8 cellular contexts compared by ENCODE assay signal in genomic region chr9:109903515-109904138, GRCh38.
DNase-seq lines count a peak whose midpoint lies in the region; ATAC-seq and TF ChIP-seq lines count a peak whose summit lies in the region.

No MANE protein-coding gene starts in this region.

- H3K4me1 Mint-ChIP-seq in brain: peaks cover 38% of the 10 kb centered on the region

- no peaks in the 10 kb centered on the region for H3K36me3 Mint-ChIP-seq in brain

- DNase-seq in AG09319 (ENCODE audit: extremely low read depth, low read depth) (peak; percentile 57), NCI-H128 (lab: John Stamatoyannopoulos, UW; ENCODE audit: unreplicated experiment) (peak; percentile 46), T-helper 22 cell (ENCODE audit: low read depth) (peak; percentile 19), iPS-NIHi7 (ENCODE audit: extremely low spot score) (peak; percentile 81)
- peak; percentile 60 to 66 for DNase-seq in stimulated activated CD4-positive, alpha-beta T cell treated with anti-CD3 and anti-CD28 coated beads, Interleukin-2, amount 100 ng/mL, for 24 hours

- peak; percentile 77 for TF ChIP-seq CTCF in AG09319 (IDR thresholded peaks at IDR 0.05; ENCODE audit: low read depth, low read length)
- TF ChIP-seq CTCF in brain (conservative IDR thresholded peaks at IDR 0.05): peak; percentile 92 to 93

- peaks cover 13% of the 10 kb centered on the region for H3K27me3 Mint-ChIP-seq in brain

- H3K9me3 Mint-ChIP-seq in brain: no peaks in the 10 kb centered on the region

- ATAC-seq in GM18909 (IDR thresholded peaks at IDR 0.05; ENCODE audit: poor library complexity, unreplicated experiment) (peak; percentile 39), HG03025 (IDR thresholded peaks at IDR 0.05; ENCODE audit: low FRiP score, unreplicated experiment) (no peak)

- no peak overlapping the region for H3K4me3 Mint-ChIP-seq in brain

- H3K27ac Mint-ChIP-seq in brain: peak overlapping the region in 3 of 5 experiments; percentile 2 to 59 (median 42)

Comparison
In these comparisons a context has a peak if more than half of its experiments do, and no peak if none do; other contexts are left out.
1. DNase-seq: peak in every context shown above with its lines; median percentile 81 in iPS-NIHi7; 63 in stimulated activated CD4-positive, alpha-beta T cell treated with anti-CD3 and anti-CD28 coated beads, Interleukin-2, amount 100 ng/mL, for 24 hours; 57 in AG09319; 46 in NCI-H128; 19 in T-helper 22 cell.